Comparison of ENCODE assay signal across 24 cellular contexts in the genomic region with DNA sequence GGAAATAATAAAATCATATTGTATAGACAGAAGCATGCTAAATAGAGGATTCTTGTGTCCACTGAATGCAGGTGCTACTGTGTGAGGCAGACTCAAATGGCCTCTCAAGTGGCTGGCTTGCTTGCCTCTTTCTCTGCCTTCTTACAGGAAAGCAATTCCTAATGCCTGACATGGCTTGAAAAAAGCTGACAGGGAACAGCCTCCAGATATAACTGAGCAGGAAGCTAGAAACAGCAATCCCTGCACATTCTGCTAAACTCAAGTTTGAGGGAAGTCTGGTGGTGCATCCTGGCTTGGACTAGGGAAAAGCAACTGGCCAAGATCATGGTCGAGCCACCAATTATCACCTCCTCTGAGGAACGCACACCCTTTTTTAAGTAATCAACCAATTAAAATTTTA.
DNase-seq lines count a peak whose midpoint lies in the region; ATAC-seq and TF ChIP-seq lines count a peak whose summit lies in the region.
"Had no signal": no experiment of that assay in that cellular context is flagged by ENCODE, and none has a peak within 500 bp of the region (broad histone marks: within the 10 kb centered on the region; RNA-seq: fewer than 3 reads in every experiment).

No MANE protein-coding gene starts in this region.

- peaks cover 19 to 39% of the 10 kb centered on the region in 2 donors for H3K4me1 ChIP-seq in thoracic aorta (ENCODE audit: control insufficient read depth in 1 of 2, low read depth in 2 of 2)
- H3K4me1 ChIP-seq: SJCRH30 had no signal

- H3K4me3 ChIP-seq in thoracic aorta: no peak overlapping the region
- H3K4me3 ChIP-seq: SJCRH30 had no signal

- H3K9me3 ChIP-seq in thoracic aorta: no peaks in the 10 kb centered on the region
- H3K9me3 ChIP-seq: SJCRH30 had no signal

- no peaks in the 10 kb centered on the region for H3K36me3 Mint-ChIP-seq in naive thymus-derived CD8-positive, alpha-beta T cell
- H3K36me3 Mint-ChIP-seq: activated CD8-positive, alpha-beta memory T cell treated with anti-CD3 and anti-CD28 coated beads, Interleukin-2, amount 10 ng/mL, durations not matched to agents 7 days and 5 days; activated naive CD4-positive, alpha-beta T cell treated with anti-CD3 and anti-CD28 coated beads, Interleukin-2, amount 50 U/mL, for 72 hours; natural killer cell treated with Interleukin-12 subunit alpha and Interleukin-12 subunit beta and Interleukin-15 and Interleukin-18, amount 100 ng/mL, for 72 hours had no signal

- no peak overlapping the region for H3K4me3 Mint-ChIP-seq in naive thymus-derived CD8-positive, alpha-beta T cell
- H3K4me3 Mint-ChIP-seq: activated CD4-positive, alpha-beta T cell treated with anti-CD3 and anti-CD28 coated beads, Interleukin-2, amount 10 ng/mL, durations not matched to agents 7 days and 5 days; activated CD8-positive, alpha-beta memory T cell treated with anti-CD3 and anti-CD28 coated beads, Interleukin-2, amount 10 ng/mL, durations not matched to agents 7 days and 5 days; activated T-helper 17 cell treated with anti-CD3 and anti-CD28 coated beads, Interleukin-2, amount 50 U/mL, for 72 hours; natural killer cell treated with Interleukin-12 subunit alpha and Interleukin-12 subunit beta and Interleukin-15 and Interleukin-18, amount 100 ng/mL, for 72 hours; T-helper 2 cell treated with Interferon-gamma antibody and Interleukin-4, amounts not matched to agents 5 μg/mL and 100 μg/mL, for 36 hours had no signal

- no peaks in the 10 kb centered on the region for H3K36me3 ChIP-seq in thoracic aorta
- H3K36me3 ChIP-seq: SJCRH30, WERI-Rb-1 had no signal

- H3K27ac Mint-ChIP-seq in naive thymus-derived CD8-positive, alpha-beta T cell: no peak overlapping the region
- H3K27ac Mint-ChIP-seq: activated CD4-positive, alpha-beta T cell treated with anti-CD3 and anti-CD28 coated beads, Interleukin-2, amount 10 ng/mL, durations not matched to agents 7 days and 5 days; activated CD8-positive, alpha-beta memory T cell treated with anti-CD3 and anti-CD28 coated beads, Interleukin-2, amount 10 ng/mL, durations not matched to agents 7 days and 5 days; activated naive CD4-positive, alpha-beta T cell treated with anti-CD3 and anti-CD28 coated beads, Interleukin-2, amount 50 U/mL, for 72 hours; activated T-helper 17 cell treated with anti-CD3 and anti-CD28 coated beads, Interleukin-2, amount 50 U/mL, for 72 hours; natural killer cell treated with Interleukin-12 subunit alpha and Interleukin-12 subunit beta and Interleukin-15 and Interleukin-18, amount 100 ng/mL, for 72 hours; T-helper 2 cell treated with Interferon-gamma antibody and Interleukin-4, amounts not matched to agents 5 μg/mL and 100 μg/mL, for 36 hours had no signal

- peak overlapping the region; percentile 35 to 54 for H3K27ac ChIP-seq in thoracic aorta
- H3K27ac ChIP-seq: 22Rv1, parathyroid adenoma, SJCRH30, WERI-Rb-1 had no signal

- no peaks in the 10 kb centered on the region for H3K27me3 Mint-ChIP-seq in naive thymus-derived CD8-positive, alpha-beta T cell
- H3K27me3 Mint-ChIP-seq: activated CD4-positive, alpha-beta T cell treated with anti-CD3 and anti-CD28 coated beads, Interleukin-2, amount 10 ng/mL, durations not matched to agents 7 days and 5 days; activated T-helper 17 cell treated with anti-CD3 and anti-CD28 coated beads, Interleukin-2, amount 50 U/mL, for 72 hours had no signal

- POLR2A ChIA-PET in naive thymus-derived CD8-positive, alpha-beta T cell (lab: Charles Lee): no interaction called here

- no peaks in the 10 kb centered on the region for H3K9me3 Mint-ChIP-seq in naive thymus-derived CD8-positive, alpha-beta T cell
- H3K9me3 Mint-ChIP-seq: activated CD4-positive, alpha-beta T cell treated with anti-CD3 and anti-CD28 coated beads, Interleukin-2, amount 10 ng/mL, durations not matched to agents 7 days and 5 days; activated naive CD4-positive, alpha-beta T cell treated with anti-CD3 and anti-CD28 coated beads, Interleukin-2, amount 50 U/mL, for 72 hours; activated T-helper 17 cell treated with anti-CD3 and anti-CD28 coated beads, Interleukin-2, amount 50 U/mL, for 72 hours; natural killer cell treated with Interleukin-12 subunit alpha and Interleukin-12 subunit beta and Interleukin-15 and Interleukin-18, amount 100 ng/mL, for 72 hours; T-helper 2 cell treated with Interferon-gamma antibody and Interleukin-4, amounts not matched to agents 5 μg/mL and 100 μg/mL, for 36 hours had no signal

- no peak for TF ChIP-seq CTCF in thoracic aorta (IDR thresholded peaks at IDR 0.05)

- intact Hi-C loops in left ventricle myocardium superior (cut with micrococcal nuclease): no loop called here

- ATAC-seq in SK-N-SH treated with all-trans-retinoic acid at 6 μM for 48 hours (peak; percentile 59; the same call in 2 of the 3 replicates), left ventricle myocardium superior (peak; percentile 64), thoracic aorta (ENCODE audit: insufficient number of reproducible peaks, low FRiP score, low read depth) (peak; percentile 44)
- no peak for ATAC-seq in naive thymus-derived CD8-positive, alpha-beta T cell
- ATAC-seq in stimulated activated naive CD8-positive, alpha-beta T cell treated with anti-CD3 and anti-CD28 coated beads, Interleukin-15, Interleukin-2, amounts not matched to agents 100 U/mL and 50 U/mL, for 24 hours: no peak
- ATAC-seq: activated CD8-positive, alpha-beta memory T cell treated with anti-CD3 and anti-CD28 coated beads, Interleukin-2, amount 10 ng/mL, durations not matched to agents 7 days and 5 days; activated naive CD4-positive, alpha-beta T cell treated with anti-CD3 and anti-CD28 coated beads, Interleukin-2, amount 50 U/mL, for 72 hours; activated T-helper 17 cell treated with anti-CD3 and anti-CD28 coated beads, Interleukin-2, amount 50 U/mL, for 72 hours; left colon; natural killer cell treated with Interleukin-12 subunit alpha and Interleukin-12 subunit beta and Interleukin-15 and Interleukin-18, amount 100 ng/mL, for 72 hours had no signal

- H3K27me3 ChIP-seq in thoracic aorta (replicated peaks; ENCODE audit: insufficient read depth): no peaks in the 10 kb centered on the region

- DNase-seq in DMS53 (lab: John Stamatoyannopoulos, UW): peak; percentile 7
- DNase-seq in DMS53 treated with DMSO at 0.1 percent for 48 hours (lab: John Stamatoyannopoulos, UW; ENCODE audit: unreplicated experiment): no peak
- DNase-seq in left ventricle myocardium superior: no peak
- no peak for DNase-seq in thoracic aorta (ENCODE audit: low spot score)
- DNase-seq in SK-N-DZ (ENCODE audit: low spot score): no peak
- no peak for DNase-seq in naive thymus-derived CD8-positive, alpha-beta T cell
- no peak for DNase-seq in stimulated activated naive CD8-positive, alpha-beta T cell treated with anti-CD3 and anti-CD28 coated beads, Interleukin-15, Interleukin-2, amounts not matched to agents 100 U/mL and 50 U/mL, for 24 hours
- DNase-seq: activated CD4-positive, alpha-beta T cell treated with anti-CD3 and anti-CD28 coated beads, Interleukin-2, amount 10 ng/mL, durations not matched to agents 7 days and 5 days; activated CD8-positive, alpha-beta memory T cell treated with anti-CD3 and anti-CD28 coated beads, Interleukin-2, amount 10 ng/mL, durations not matched to agents 7 days and 5 days; effector memory CD4-positive, alpha-beta T cell; left colon; midbrain; NCI-H1105 treated with DMSO at 0.1 percent for 48 hours; NCI-H2029 treated with DMSO at 0.1 percent for 48 hours; NCI-H446 treated with DMSO at 0.1 percent for 48 hours; SJCRH30; WERI-Rb-1 had no signal

- H3K4me1 Mint-ChIP-seq in naive thymus-derived CD8-positive, alpha-beta T cell: no peaks in the 10 kb centered on the region
- H3K4me1 Mint-ChIP-seq: activated T-helper 17 cell treated with anti-CD3 and anti-CD28 coated beads, Interleukin-2, amount 50 U/mL, for 72 hours had no signal

TF ChIP-seq in SK-N-SH treated with all-trans-retinoic acid at 6 μM for 48 hours, 23 proteins besides CTCF, POLR2A, EP300 and RAD21 (continues in another document):
- TF ChIP-seq ZC3H10 (CRISPR knock-in tag; IDR thresholded peaks at IDR 0.05) (no peak), TSHZ2 (CRISPR knock-in tag; IDR thresholded peaks at IDR 0.05) (no peak), ZFP30 (CRISPR knock-in tag; IDR thresholded peaks at IDR 0.05) (no peak), SNAI2 (CRISPR knock-in tag; IDR thresholded peaks at IDR 0.05) (no peak), CSDC2 (CRISPR knock-in tag; IDR thresholded peaks at IDR 0.05) (no peak)

Comparison
In these comparisons a context has a peak if more than half of its experiments do, and no peak if none do; other contexts are left out.
1. ATAC-seq: peak in SK-N-SH treated with all-trans-retinoic acid at 6 μM for 48 hours (single experiment), left ventricle myocardium superior (single experiment) and thoracic aorta (single experiment); none in naive thymus-derived CD8-positive, alpha-beta T cell (0 of 2) and stimulated activated naive CD8-positive, alpha-beta T cell treated with anti-CD3 and anti-CD28 coated beads, Interleukin-15, Interleukin-2, amounts not matched to agents 100 U/mL and 50 U/mL, for 24 hours (single experiment).